ENCODE assay signal across 8 cellular contexts in genomic region chr2:158968396-158969161, GRCh38. TPM values are rescaled to one million over a fixed set of nuclear protein-coding genes. Genes with fewer than 3 reads are reported as not detected.
DNase-seq lines count a peak whose midpoint lies in the region; ATAC-seq and TF ChIP-seq lines count a peak whose summit lies in the region.

Gene TANC1, plus strand, starts transcription at chr2:158968640. Its CDS starts 97,271 bp downstream, at chr2:159065911.

- TF ChIP-seq POLR2A in GM19193 (IDR thresholded peaks at IDR 0.05; ENCODE audit: extremely low read depth, insufficient read depth, insufficient read length) = peak; percentile 57

- peak in 1 of 2 donors; percentile 36 for TF ChIP-seq RAD21 in liver (IDR thresholded peaks at IDR 0.05)

- H3K36me3 Mint-ChIP-seq in activated CD4-positive, alpha-beta T cell treated with anti-CD3 and anti-CD28 coated beads, Interleukin-2, amount 10 ng/mL, durations not matched to agents 24 days and 14 days (ENCODE audit: low read depth) = no peaks in the 10 kb centered on the region

- no peaks in the 10 kb centered on the region for H3K9me3 Mint-ChIP-seq in activated CD4-positive, alpha-beta T cell treated with anti-CD3 and anti-CD28 coated beads, Interleukin-2, amount 10 ng/mL, durations not matched to agents 24 days and 14 days

- peak within 1 kb of the TSS; percentile 51 to 60 for H3K9ac ChIP-seq in liver (ENCODE audit: low read depth in 1 of 2, low read length in 2 of 2)

- H3K27ac ChIP-seq in dorsolateral prefrontal cortex (peak within 1 kb of the TSS; percentile 55 to 99 (median 95)), liver (ENCODE audit: low read depth in 1 of 2, low read length in 2 of 2) (peak within 1 kb of the TSS; percentile 74 to 82)

- no peaks in the 10 kb centered on the region for H3K9me3 ChIP-seq in liver (ENCODE audit: control insufficient read depth in 4 of 4, low read length in 3 of 4)

- H3K27me3 ChIP-seq in BJ (ENCODE audit: control insufficient read depth, insufficient read depth, low read length) (no peaks in the 10 kb centered on the region), dorsolateral prefrontal cortex (peaks cover 0 to 3% (median 0%) of the 10 kb centered on the region in 45 donors), liver (ENCODE audit: control insufficient read depth in 4 of 4, insufficient read depth in 4 of 4, low read length in 3 of 4) (no peaks in the 10 kb centered on the region)

- peak within 1 kb of the TSS; percentile 85 for H3K4me3 Mint-ChIP-seq in activated CD4-positive, alpha-beta T cell treated with anti-CD3 and anti-CD28 coated beads, Interleukin-2, amount 10 ng/mL, durations not matched to agents 24 days and 14 days

- peak within 1 kb of the TSS; percentile 61 for H3K4me3 ChIP-seq in BJ (ENCODE audit: low read depth, low read length)
- H3K4me3 ChIP-seq in dorsolateral prefrontal cortex = peak within 1 kb of the TSS; percentile 59 to 95 (median 85)
- peak within 1 kb of the TSS; percentile 90 to 98 (median 96) for H3K4me3 ChIP-seq in liver (ENCODE audit: low read depth in 1 of 3, low read length in 3 of 3)

- ATAC-seq in HG03280 (IDR thresholded peaks at IDR 0.05; ENCODE audit: unreplicated experiment) = peak; percentile 97

- H3K27ac Mint-ChIP-seq in activated CD4-positive, alpha-beta T cell treated with anti-CD3 and anti-CD28 coated beads, Interleukin-2, amount 10 ng/mL, durations not matched to agents 24 days and 14 days = no peak within 1 kb of the TSS

- CTCF ChIA-PET in BJ (lab: Yijun Ruan, JAX) = interaction anchor here (0.6 to 3.4 kb wide), 2 partner anchors 150 to 673 kb away, joined by 3 to 14 read pairs; no protein-coding TSS in a partner anchor

- DNase-seq in BJ (ENCODE audit: low read depth) (peak; percentile 47), NCI-H446 treated with DMSO at 0.1 percent for 48 hours (lab: John Stamatoyannopoulos, UW) (peak; percentile 85), dorsolateral prefrontal cortex (peak; percentile 79 to 96 (median 91))
- peak; percentile 90 for DNase-seq in activated CD4-positive, alpha-beta T cell treated with anti-CD3 and anti-CD28 coated beads, Interleukin-2, amount 10 ng/mL, durations not matched to agents 24 days and 14 days
- peak; percentile 56 for DNase-seq in stimulated activated CD4-positive, alpha-beta T cell treated with anti-CD3 and anti-CD28 coated beads, Interleukin-4, amount 100 ng/mL, for 1 hour

- under 1% methylated on average over 92 of the region's 92 CpGs for WGBS in liver

- peaks cover 0 to 22% (median 9%) of the 10 kb centered on the region in 4 donors for H3K4me1 ChIP-seq in liver (ENCODE audit: control insufficient read depth in 4 of 4, insufficient read depth in 4 of 4, low read length in 3 of 4)

- peaks cover 14% of the 10 kb centered on the region for H3K4me1 Mint-ChIP-seq in activated CD4-positive, alpha-beta T cell treated with anti-CD3 and anti-CD28 coated beads, Interleukin-2, amount 10 ng/mL, durations not matched to agents 24 days and 14 days

- peaks cover 76% of the 10 kb centered on the region for H3K27me3 Mint-ChIP-seq in activated CD4-positive, alpha-beta T cell treated with anti-CD3 and anti-CD28 coated beads, Interleukin-2, amount 10 ng/mL, durations not matched to agents 24 days and 14 days

- H3K36me3 ChIP-seq in BJ (ENCODE audit: control insufficient read depth, insufficient read depth, low read length) = no peaks in the 10 kb centered on the region; the same call in 1 of the 2 replicates
- no peaks in the 10 kb centered on the region for H3K36me3 ChIP-seq in liver (ENCODE audit: control insufficient read depth in 4 of 4, insufficient read depth in 3 of 4, low read depth in 1 of 4, low read length in 3 of 4)

- intact Hi-C loops in activated CD4-positive, alpha-beta T cell treated with anti-CD3 and anti-CD28 coated beads, Interleukin-2, amount 10 ng/mL, durations not matched to agents 24 days and 14 days (cut with micrococcal nuclease) = no loop called here
- intact Hi-C loops in dorsolateral prefrontal cortex (cut with DNase I) = loop anchor here (2.0 to 10.0 kb wide), 5 partner anchors 64 to 744 kb away; partner anchors contain the start of gene MARCHF7 (in 1 of the 2)

- POLR2A ChIA-PET in BJ (lab: Charles Lee) = interaction anchor here (0.6 to 0.7 kb wide), 2 partner anchors 17 to 62 kb away, joined by 3 read pairs; no protein-coding TSS in a partner anchor

- no peak for TF ChIP-seq CTCF in BJ (IDR thresholded peaks at IDR 0.05; ENCODE audit: insufficient read depth, low read depth, low read length)
- TF ChIP-seq CTCF in dorsolateral prefrontal cortex (IDR thresholded peaks at IDR 0.05 in 54 of 56, conservative IDR thresholded peaks at IDR 0.05 in 2 of 56; ENCODE audit: low read depth in 1 of 56, partially characterized antibody in 56 of 56) = peak in 17 of 56 donors; percentile 3 to 32 (median 20)
- no peak for TF ChIP-seq CTCF in liver (IDR thresholded peaks at IDR 0.05; ENCODE audit: low read depth, low read length, missing input control)

TF ChIP-seq in liver, 16 proteins besides CTCF, POLR2A, EP300 and RAD21:
- TF ChIP-seq GABPA (IDR thresholded peaks at IDR 0.05 in 1 of 2, conservative IDR thresholded peaks at IDR 0.05 in 1 of 2) (no peak), YY1 (IDR thresholded peaks at IDR 0.05) (peak; percentile 51)

RNA-seq across cellular contexts. Expression of gene TANC1, which starts in this region (rescaled TPM):
- polyA plus RNA-seq in BJ (2011; rRNA removed) (19.9 and 22.0 TPM in 2 replicates), liver (1 to 10 TPM; 3.7 TPM)
- 34.6 and 47.9 TPM in 2 replicates for polyA minus RNA-seq in BJ (2011; rRNA and poly(A)+ RNA removed)
- total RNA-seq in activated CD4-positive, alpha-beta T cell treated with anti-CD3 and anti-CD28 coated beads, Interleukin-2, amount 10 ng/mL, durations not matched to agents 24 days and 14 days = 0.33 and 0.37 TPM in 2 replicates
- total RNA-seq in dorsolateral prefrontal cortex (10 to 100 TPM; 11.9 to 68.3 (median 20.7) TPM), liver (10 to 100 TPM in 1 of 2 donors, 1 to 10 TPM in 1; 6.6 to 17.7 TPM)

Comparison
In these comparisons a context has a peak if more than half of its experiments do, and no peak if none do; other contexts are left out.
1. Peak in every context shown above with its lines: DNase-seq, ATAC-seq, H3K4me3 ChIP-seq and H3K27ac ChIP-seq.
2. Peak in DNase-seq in activated CD4-positive, alpha-beta T cell treated with anti-CD3 and anti-CD28 coated beads, Interleukin-2, amount 10 ng/mL, durations not matched to agents 24 days and 14 days; RNA of the gene not detected or under 1 TPM.